Comparison of ENCODE assay signal across 8 cellular contexts in genomic region chr12:116708826-116709756, GRCh38. TPM values are rescaled to one million over a fixed set of nuclear protein-coding genes. Genes with fewer than 3 reads are reported as not detected.
DNase-seq lines count a peak whose midpoint lies in the region; ATAC-seq and TF ChIP-seq lines count a peak whose summit lies in the region.

No MANE protein-coding gene starts in this region.

- H3K27ac ChIP-seq in PC-9 (no peak overlapping the region), uterus (no peak overlapping the region)

- peaks cover 7% of the 10 kb centered on the region for H3K4me1 Mint-ChIP-seq in activated T-helper 2 cell treated with anti-CD3 and anti-CD28 coated beads, Interferon-gamma antibody, Interleukin-2, Interleukin-4, amounts not matched to agents 10 μg/mL and 5 μg/mL and 100 μg/mL, durations not matched to agents 14 hours and 24 hours and 36 hours (ENCODE audit: low read depth)

- intact Hi-C loops in PC-9 (cut with micrococcal nuclease; ENCODE audit: unreplicated experiment) (loop anchor here (1.0 to 10.0 kb wide), 6 partner anchors 174 to 792 kb away; no protein-coding TSS in a partner anchor), uterus (cut with DNase I; ENCODE audit: low total_unique reads) (no loop called here)
- intact Hi-C loops in activated T-helper 2 cell treated with anti-CD3 and anti-CD28 coated beads, Interferon-gamma antibody, Interleukin-2, Interleukin-4, amounts not matched to agents 10 μg/mL and 5 μg/mL and 100 μg/mL, durations not matched to agents 14 hours and 24 hours and 36 hours (cut with micrococcal nuclease): loop anchor here (2.0 to 10.0 kb wide), 2 partner anchors 176 to 710 kb away; partner anchors contain the start of gene HRK

- peak; percentile 44 for ATAC-seq in omental fat pad (ENCODE audit: low FRiP score)
- no peak for ATAC-seq in GM19324 (IDR thresholded peaks at IDR 0.05; ENCODE audit: low FRiP score, unreplicated experiment)

- peaks cover 26% of the 10 kb centered on the region for H3K27me3 Mint-ChIP-seq in activated T-helper 2 cell treated with anti-CD3 and anti-CD28 coated beads, Interferon-gamma antibody, Interleukin-2, Interleukin-4, amounts not matched to agents 10 μg/mL and 5 μg/mL and 100 μg/mL, durations not matched to agents 14 hours and 24 hours and 36 hours (ENCODE audit: low read depth)

- peak overlapping the region; percentile 30; the same call in 1 of the 2 replicates for H3K4me3 ChIP-seq in PC-9
- H3K4me3 ChIP-seq in fibroblast of pulmonary artery (replicated peaks; ENCODE audit: low read depth, low read length): no peak overlapping the region
- no peak overlapping the region for H3K4me3 ChIP-seq in uterus

- no peaks in the 10 kb centered on the region for H3F3A ChIP-seq in PC-9 (ENCODE audit: insufficient read depth, low read depth)

- H3K4me1 ChIP-seq in PC-9 (replicated peaks; ENCODE audit: insufficient read depth) (no peaks in the 10 kb centered on the region), uterus (no peaks in the 10 kb centered on the region)

- H3K79me2 ChIP-seq in PC-9 (ENCODE audit: low read depth): no peaks in the 10 kb centered on the region

- CTCF ChIA-PET in PC-9 (lab: Charles Lee): interaction anchor here (0.5 to 1.1 kb wide), 10 partner anchors 176 to 786 kb away, joined by 3 to 7 read pairs (median 3); no protein-coding TSS in a partner anchor

- H2AFZ ChIP-seq in PC-9: peak overlapping the region; percentile 66

- H3K36me3 ChIP-seq in PC-9 (ENCODE audit: low read depth): no peaks in the 10 kb centered on the region
- H3K36me3 ChIP-seq in uterus: no peaks in the 10 kb centered on the region

- no peak for TF ChIP-seq POLR2A in uterus (IDR thresholded peaks at IDR 0.05)

- TF ChIP-seq CTCF in LNCAP (IDR thresholded peaks at IDR 0.05): peak; percentile 83
- peak; percentile 78 for TF ChIP-seq CTCF in PC-9 (conservative IDR thresholded peaks at IDR 0.05)
- peak; percentile 42 for TF ChIP-seq CTCF in fibroblast of pulmonary artery (IDR thresholded peaks at IDR 0.05; ENCODE audit: low read length, missing control alignments)
- TF ChIP-seq CTCF in omental fat pad (IDR thresholded peaks at IDR 0.05): no peak
- peak; percentile 29 to 56 (median 49) for TF ChIP-seq CTCF in uterus (IDR thresholded peaks at IDR 0.05)

- H3K36me3 Mint-ChIP-seq in activated T-helper 2 cell treated with anti-CD3 and anti-CD28 coated beads, Interferon-gamma antibody, Interleukin-2, Interleukin-4, amounts not matched to agents 10 μg/mL and 5 μg/mL and 100 μg/mL, durations not matched to agents 14 hours and 24 hours and 36 hours (ENCODE audit: low read depth): peaks cover 3% of the 10 kb centered on the region

- H3K9me3 ChIP-seq in PC-9 (ENCODE audit: insufficient read depth, low read depth) (no peaks in the 10 kb centered on the region), uterus (no peaks in the 10 kb centered on the region)

- no peaks in the 10 kb centered on the region for H3K9me2 ChIP-seq in PC-9 (ENCODE audit: insufficient read depth)

- H4K20me1 ChIP-seq in PC-9 (ENCODE audit: insufficient read depth): peaks cover 5% of the 10 kb centered on the region; the same call in 1 of the 2 replicates

- no peaks in the 10 kb centered on the region for H3K27me3 ChIP-seq in PC-9 (ENCODE audit: insufficient read depth, low read depth)
- H3K27me3 ChIP-seq in uterus: no peaks in the 10 kb centered on the region

- no peak overlapping the region for H3K4me3 Mint-ChIP-seq in activated T-helper 2 cell treated with anti-CD3 and anti-CD28 coated beads, Interferon-gamma antibody, Interleukin-2, Interleukin-4, amounts not matched to agents 10 μg/mL and 5 μg/mL and 100 μg/mL, durations not matched to agents 14 hours and 24 hours and 36 hours (ENCODE audit: low read depth)

- BruUV-seq in PC-9 (replicated peaks; lab: Mats Ljungman, UMichigan): no TSS peak

- H3K9me3 Mint-ChIP-seq in activated T-helper 2 cell treated with anti-CD3 and anti-CD28 coated beads, Interferon-gamma antibody, Interleukin-2, Interleukin-4, amounts not matched to agents 10 μg/mL and 5 μg/mL and 100 μg/mL, durations not matched to agents 14 hours and 24 hours and 36 hours: no peaks in the 10 kb centered on the region

- H3K27ac Mint-ChIP-seq in activated T-helper 2 cell treated with anti-CD3 and anti-CD28 coated beads, Interferon-gamma antibody, Interleukin-2, Interleukin-4, amounts not matched to agents 10 μg/mL and 5 μg/mL and 100 μg/mL, durations not matched to agents 14 hours and 24 hours and 36 hours: no peak overlapping the region

- POLR2A ChIA-PET in PC-9 (lab: Charles Lee; ENCODE audit: unreplicated experiment): no interaction called here

- peak overlapping the region; percentile 72 for H3K4me2 ChIP-seq in PC-9

- DNase-seq in Daoy (ENCODE audit: low read depth) (peak; percentile 61), PC-9 (peak; percentile 54 to 60), fibroblast of pulmonary artery (ENCODE audit: low read depth) (peak; percentile 70), omental fat pad (ENCODE audit: low spot score) (no peak), uterus (peak; percentile 29 to 41)
- DNase-seq in activated T-helper 2 cell treated with anti-CD3 and anti-CD28 coated beads, Interferon-gamma antibody, Interleukin-2, Interleukin-4, amounts not matched to agents 10 μg/mL and 5 μg/mL and 100 μg/mL, durations not matched to agents 14 hours and 24 hours and 36 hours (ENCODE audit: low spot score): peak; percentile 19

RNA-seq across cellular contexts. Expression of gene SPRING1, which starts 28.8 kb away (rescaled TPM):
- 38.9 and 53.5 TPM in 2 replicates for total RNA-seq in Daoy (2014; rRNA removed; shearing (Covaris generic))
- total RNA-seq in PC-9 (2021) (29.3 and 32.5 TPM in 2 replicates), omental fat pad (10 to 100 TPM; 15.3 to 30.7 (median 22.0) TPM), uterus (10 to 100 TPM; 14.3 to 26.2 (median 20.2) TPM)
- 32.4 and 36.1 TPM in 2 replicates for total RNA-seq in activated T-helper 2 cell treated with anti-CD3 and anti-CD28 coated beads, Interferon-gamma antibody, Interleukin-2, Interleukin-4, amounts not matched to agents 10 μg/mL and 5 μg/mL and 100 μg/mL, durations not matched to agents 14 hours and 24 hours and 36 hours

RNA-seq across cellular contexts. Expression of gene RNFT2, which starts 29.0 kb away (rescaled TPM):
- total RNA-seq in Daoy (2014; rRNA removed; shearing (Covaris generic)): 4.6 and 11.4 TPM in 2 replicates
- total RNA-seq in PC-9 (2021): 18.6 and 21.1 TPM in 2 replicates
- total RNA-seq in activated T-helper 2 cell treated with anti-CD3 and anti-CD28 coated beads, Interferon-gamma antibody, Interleukin-2, Interleukin-4, amounts not matched to agents 10 μg/mL and 5 μg/mL and 100 μg/mL, durations not matched to agents 14 hours and 24 hours and 36 hours: 11.0 and 14.4 TPM in 2 replicates
- 1 to 10 TPM in 2 of 4 donors, under 1 TPM in 2; 0.37 to 2.5 (median 0.98) TPM for total RNA-seq in omental fat pad
- 1 to 10 TPM in 2 of 4 donors, not detected in 2; 1.4 to 4.7 TPM for total RNA-seq in uterus

Comparison
In these comparisons a context has a peak if more than half of its experiments do, and no peak if none do; other contexts are left out.
1. CTCF ChIP-seq: peak in LNCAP (single experiment), PC-9 (single experiment), fibroblast of pulmonary artery (single experiment) and uterus (4 of 4); none in omental fat pad (0 of 3).